8 cellular contexts compared by ENCODE assay signal in the genomic region with DNA sequence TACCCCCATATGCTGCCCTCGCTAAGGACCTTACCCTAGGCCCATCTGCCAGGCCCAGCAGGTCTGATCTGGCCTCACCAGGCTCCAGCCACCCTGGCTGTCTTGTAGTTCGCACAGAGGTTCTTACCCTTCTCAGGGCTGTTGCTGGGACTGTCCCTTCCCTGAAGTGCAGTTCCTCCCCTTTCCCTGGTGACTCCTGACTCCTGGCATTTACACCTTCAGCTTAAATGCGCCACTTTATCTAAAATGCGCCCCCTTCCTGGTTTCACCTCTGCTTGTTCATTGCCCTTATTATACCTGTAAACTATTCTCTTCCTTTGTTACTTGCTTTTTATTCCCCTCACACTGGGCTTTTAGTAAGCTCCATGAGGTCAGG. TPM values are rescaled to one million over a fixed set of nuclear protein-coding genes. Genes with fewer than 3 reads are reported as not detected.
DNase-seq lines count a peak whose midpoint lies in the region; ATAC-seq and TF ChIP-seq lines count a peak whose summit lies in the region.

No MANE protein-coding gene starts in this region.

- H3K27ac ChIP-seq in gastroesophageal sphincter: peak overlapping the region; percentile 93 to 98 (median 95)
- peak overlapping the region; percentile 84 for H3K27ac ChIP-seq in smooth muscle cell (ENCODE audit: low read depth)

- H3K4me1 Mint-ChIP-seq in activated CD8-positive, alpha-beta T cell treated with anti-CD3 and anti-CD28 coated beads, Interleukin-2, amount 10 ng/mL, durations not matched to agents 7 days and 5 days (ENCODE audit: low read depth): peaks cover 49% of the 10 kb centered on the region

- no peaks in the 10 kb centered on the region for H3K9me3 ChIP-seq in gastroesophageal sphincter
- no peaks in the 10 kb centered on the region for H3K9me3 ChIP-seq in smooth muscle cell (replicated peaks; ENCODE audit: low read depth)

- peak overlapping the region; percentile 88 for H3K27ac Mint-ChIP-seq in activated CD8-positive, alpha-beta T cell treated with anti-CD3 and anti-CD28 coated beads, Interleukin-2, amount 10 ng/mL, durations not matched to agents 7 days and 5 days

- CTCF ChIA-PET in activated CD8-positive, alpha-beta T cell treated with anti-CD3 and anti-CD28 coated beads, Interleukin-2, amount 10 ng/mL, durations not matched to agents 7 days and 5 days (lab: Charles Lee): interaction anchor here (0.9 to 2.2 kb wide), 4 partner anchors 13 to 137 kb away, joined by 3 to 15 read pairs (median 5); no protein-coding TSS in a partner anchor

- H3K36me3 Mint-ChIP-seq in activated CD8-positive, alpha-beta T cell treated with anti-CD3 and anti-CD28 coated beads, Interleukin-2, amount 10 ng/mL, durations not matched to agents 7 days and 5 days (ENCODE audit: low read depth): peaks cover 70% of the 10 kb centered on the region

- peak overlapping the region; percentile 37 for H3K9ac ChIP-seq in smooth muscle cell (ENCODE audit: low read depth)

- H3K4me3 Mint-ChIP-seq in activated CD8-positive, alpha-beta T cell treated with anti-CD3 and anti-CD28 coated beads, Interleukin-2, amount 10 ng/mL, durations not matched to agents 7 days and 5 days: peak overlapping the region; percentile 80

- no peaks in the 10 kb centered on the region for H3K79me2 ChIP-seq in smooth muscle cell (ENCODE audit: low read depth)

- H3F3A ChIP-seq in smooth muscle cell (ENCODE audit: low read depth): peaks cover 29% of the 10 kb centered on the region

- no peak overlapping the region for H2AFZ ChIP-seq in smooth muscle cell (ENCODE audit: low read depth)

- DNase-seq in stimulated activated CD4-positive, alpha-beta T cell treated with anti-CD3 and anti-CD28 coated beads, Interleukin-4, amount 100 ng/mL, for 24 hours: peak; percentile 24
- DNase-seq in stimulated activated CD4-positive, alpha-beta T cell treated with anti-CD3 and anti-CD28 coated beads, Interleukin-12 subunit alpha, Interleukin-12 subunit beta, amount 100 ng/mL, for 4 hours: no peak
- no peak for DNase-seq in activated CD8-positive, alpha-beta T cell treated with anti-CD3 and anti-CD28 coated beads, Interleukin-2, amount 10 ng/mL, durations not matched to agents 7 days and 5 days
- DNase-seq in smooth muscle cell (lab: John Stamatoyannopoulos, UW; ENCODE audit: unreplicated experiment): no peak
- DNase-seq in anterior cingulate cortex (lab: John Stamatoyannopoulos, UW): no peak
- no peak for DNase-seq in T1000 (lab: John Stamatoyannopoulos, UW)

- no peak for TF ChIP-seq POLR2A in gastroesophageal sphincter (IDR thresholded peaks at IDR 0.05)

- no peak for TF ChIP-seq CTCF in gastroesophageal sphincter (IDR thresholded peaks at IDR 0.05)
- no peak for TF ChIP-seq CTCF in smooth muscle cell (IDR thresholded peaks at IDR 0.05; ENCODE audit: borderline replicate concordance, insufficient read depth, poor library complexity, severe bottlenecking)

- H3K4me1 ChIP-seq in gastroesophageal sphincter: peaks cover 0 to 31% (median 8%) of the 10 kb centered on the region in 3 donors
- peaks cover 13% of the 10 kb centered on the region for H3K4me1 ChIP-seq in smooth muscle cell (ENCODE audit: low read depth)

- H3K27me3 ChIP-seq in gastroesophageal sphincter: no peaks in the 10 kb centered on the region
- no peaks in the 10 kb centered on the region for H3K27me3 ChIP-seq in smooth muscle cell (ENCODE audit: low read depth)

- TF ChIP-seq EP300 in gastroesophageal sphincter (IDR thresholded peaks at IDR 0.05): no peak

- ATAC-seq in activated CD8-positive, alpha-beta T cell treated with anti-CD3 and anti-CD28 coated beads, Interleukin-2, amount 10 ng/mL, durations not matched to agents 7 days and 5 days: peak; percentile 10
- ATAC-seq in gastroesophageal sphincter: no peak
- no peak for ATAC-seq in HG03378 (IDR thresholded peaks at IDR 0.05; ENCODE audit: unreplicated experiment)

- H3K9me3 Mint-ChIP-seq in activated CD8-positive, alpha-beta T cell treated with anti-CD3 and anti-CD28 coated beads, Interleukin-2, amount 10 ng/mL, durations not matched to agents 7 days and 5 days (ENCODE audit: insufficient read depth): no peaks in the 10 kb centered on the region

- no peaks in the 10 kb centered on the region for H4K20me1 ChIP-seq in smooth muscle cell (ENCODE audit: low read depth)

- WGBS in gastroesophageal sphincter (ENCODE audit: low coverage in 1 of 2), 2 donors: 80 to 81% methylated on average over 3 to 4 of the region's 4 CpGs
- 80% methylated on average over 4 of the region's 4 CpGs for WGBS in smooth muscle cell (ENCODE audit: low lambda C conversion rate)

- H3K36me3 ChIP-seq in gastroesophageal sphincter (peaks cover 0 to 45% of the 10 kb centered on the region in 2 donors), smooth muscle cell (ENCODE audit: low read depth) (no peaks in the 10 kb centered on the region)

- no peaks in the 10 kb centered on the region for H3K27me3 Mint-ChIP-seq in activated CD8-positive, alpha-beta T cell treated with anti-CD3 and anti-CD28 coated beads, Interleukin-2, amount 10 ng/mL, durations not matched to agents 7 days and 5 days (ENCODE audit: low read depth)

- peak overlapping the region; percentile 94 for H3K4me2 ChIP-seq in smooth muscle cell

- POLR2A ChIA-PET in activated CD8-positive, alpha-beta T cell treated with anti-CD3 and anti-CD28 coated beads, Interleukin-2, amount 10 ng/mL, durations not matched to agents 7 days and 5 days (lab: Charles Lee): interaction anchor here (0.7 to 1.6 kb wide), 9 partner anchors 8 to 160 kb away, joined by 3 to 11 read pairs (median 3); partner anchors contain the start of genes ARPC4, BRPF1, MTMR14 and TADA3

- peak overlapping the region; percentile 77 to 85 for H3K4me3 ChIP-seq in gastroesophageal sphincter
- peak overlapping the region; percentile 70 for H3K4me3 ChIP-seq in smooth muscle cell

RNA-seq across cellular contexts. Expression of gene TTLL3, which starts 0.8 kb away (rescaled TPM):
- 10 to 100 TPM; 53.7 to 55.2 TPM for total RNA-seq in activated CD8-positive, alpha-beta T cell treated with anti-CD3 and anti-CD28 coated beads, Interleukin-2, amount 10 ng/mL, durations not matched to agents 7 days and 5 days
- total RNA-seq in gastroesophageal sphincter: 10 to 100 TPM in 3 of 4 donors, 1 to 10 TPM in 1; 6.2 to 71.3 (median 29.5) TPM
- total RNA-seq in smooth muscle cell: 16.4 and 29.5 TPM in 2 replicates
- 25.6 and 37.6 TPM in 2 replicates for polyA plus RNA-seq in smooth muscle cell

RNA-seq across cellular contexts. Expression of gene ARPC4, which starts 16.3 kb away (rescaled TPM):
- total RNA-seq in activated CD8-positive, alpha-beta T cell treated with anti-CD3 and anti-CD28 coated beads, Interleukin-2, amount 10 ng/mL, durations not matched to agents 7 days and 5 days: 100 to 1,000 TPM; 317 to 321 TPM
- total RNA-seq in gastroesophageal sphincter: 100 to 1,000 TPM; 157 to 203 (median 171) TPM
- 93.9 and 143 TPM in 2 replicates for total RNA-seq in smooth muscle cell
- polyA plus RNA-seq in smooth muscle cell: 128 and 130 TPM in 2 replicates

RNA-seq across cellular contexts. Expression of gene TADA3, which starts 17.0 kb away (rescaled TPM):
- total RNA-seq in activated CD8-positive, alpha-beta T cell treated with anti-CD3 and anti-CD28 coated beads, Interleukin-2, amount 10 ng/mL, durations not matched to agents 7 days and 5 days: 10 to 100 TPM; 83.2 to 85.6 TPM
- total RNA-seq in gastroesophageal sphincter (10 to 100 TPM; 54.6 to 82.2 (median 66.0) TPM), smooth muscle cell (50.9 and 51.8 TPM in 2 replicates)
- 72.5 and 79.6 TPM in 2 replicates for polyA plus RNA-seq in smooth muscle cell

RNA-seq across cellular contexts. Expression of gene RPUSD3, which starts 34.6 kb away (rescaled TPM):
- 10 to 100 TPM; 48.4 to 49.7 TPM for total RNA-seq in activated CD8-positive, alpha-beta T cell treated with anti-CD3 and anti-CD28 coated beads, Interleukin-2, amount 10 ng/mL, durations not matched to agents 7 days and 5 days
- total RNA-seq in gastroesophageal sphincter (10 to 100 TPM; 23.7 to 43.1 (median 32.6) TPM), smooth muscle cell (49.7 and 62.8 TPM in 2 replicates)
- polyA plus RNA-seq in smooth muscle cell: 84.6 and 106 TPM in 2 replicates

RNA-seq across cellular contexts. Expression of gene CAMK1, which starts 39.5 kb away (rescaled TPM):
- 10 to 100 TPM; 33.5 to 35.7 TPM for total RNA-seq in activated CD8-positive, alpha-beta T cell treated with anti-CD3 and anti-CD28 coated beads, Interleukin-2, amount 10 ng/mL, durations not matched to agents 7 days and 5 days
- total RNA-seq in gastroesophageal sphincter: 10 to 100 TPM; 54.5 to 81.3 (median 69.7) TPM
- 3.9 and 6.4 TPM in 2 replicates for total RNA-seq in smooth muscle cell
- 6.3 and 10.9 TPM in 2 replicates for polyA plus RNA-seq in smooth muscle cell
